24 cellular contexts compared by ENCODE assay signal in the genomic region with DNA sequence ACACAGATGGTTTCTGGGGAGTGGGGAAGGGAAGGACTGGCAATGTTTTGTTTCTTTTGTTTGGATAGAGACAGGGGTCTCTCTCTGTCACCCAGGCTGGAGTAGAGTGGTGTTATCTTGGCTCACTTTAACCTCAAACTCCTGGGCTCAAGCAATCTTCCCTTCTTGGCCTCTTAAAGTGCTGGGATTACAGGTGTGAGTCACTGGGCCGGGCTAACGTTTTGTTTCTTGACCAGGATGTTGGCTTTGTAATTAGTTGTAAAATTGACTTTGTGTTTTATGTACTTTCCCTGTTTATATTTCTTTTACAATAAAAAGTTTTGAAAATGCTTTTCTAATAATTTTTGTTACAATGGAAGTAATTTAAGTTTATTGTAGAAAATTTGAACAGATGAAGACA. TPM values are rescaled to one million over a fixed set of nuclear protein-coding genes. Genes with fewer than 3 reads are reported as not detected.
"Had no signal": no experiment of that assay in that cellular context is flagged by ENCODE, and none has a peak within 500 bp of the region (broad histone marks: within the 10 kb centered on the region; RNA-seq: fewer than 3 reads in every experiment).

No MANE protein-coding gene starts in this region.

- H3K4me3 ChIP-seq: body of pancreas, coronary artery, esophagus muscularis mucosa, gastroesophageal sphincter, heart left ventricle, sigmoid colon, tibial artery, uterus had no signal

- H3K27ac ChIP-seq: body of pancreas, coronary artery, esophagus muscularis mucosa, gastroesophageal sphincter, heart left ventricle, parathyroid adenoma, sigmoid colon, tibial artery, uterus had no signal

- H3K27me3 ChIP-seq: body of pancreas, esophagus muscularis mucosa, gastroesophageal sphincter, heart left ventricle, sigmoid colon, tibial artery, uterus had no signal

- H3K36me3 ChIP-seq: esophagus muscularis mucosa, gastroesophageal sphincter, heart left ventricle, sigmoid colon, tibial artery, uterus had no signal

- H3K4me1 ChIP-seq: body of pancreas, esophagus muscularis mucosa, gastroesophageal sphincter, heart left ventricle, parathyroid adenoma, sigmoid colon, tibial artery, uterus had no signal

- H3K9me3 ChIP-seq: body of pancreas, gastroesophageal sphincter, sigmoid colon, uterus had no signal

- DNase-seq: activated B cell treated with CpG ODN at 0.5 μM for 24 hours; activated CD4-positive, alpha-beta memory T cell treated with anti-CD3 and anti-CD28 coated beads, Interleukin-2, amount 10 ng/mL, durations not matched to agents 7 days and 5 days; activated CD4-positive, alpha-beta T cell treated with anti-CD3 and anti-CD28 coated beads for 48 hours; activated CD8-positive, alpha-beta memory T cell treated with anti-CD3 and anti-CD28 coated beads, Interleukin-2, amount 10 ng/mL, durations not matched to agents 7 days and 5 days; activated naive CD4-positive, alpha-beta T cell; activated naive CD8-positive, alpha-beta T cell treated with anti-CD3 and anti-CD28 coated beads, Interleukin-2, amount 10 ng/mL, durations not matched to agents 7 days and 5 days; body of pancreas; central memory CD4-positive, alpha-beta T cell; heart left ventricle; immature natural killer cell; mesenchymal stem cell; naive thymus-derived CD8-positive, alpha-beta T cell; sigmoid colon; stimulated activated naive B cell treated with anti-CD40 and anti-IgM and Interleukin-4, amounts not matched to agents 10 μg/mL and 1 μg/mL and 100 μg/mL, for 72 hours; SW 1271; tibial artery; uterus had no signal

RNA-seq across cellular contexts. Expression of gene SPATS1, which starts 10.9 kb away (rescaled TPM):
- total RNA-seq: activated B cell treated with CpG ODN at 0.5 μM for 24 hours; activated CD4-positive, alpha-beta memory T cell treated with anti-CD3 and anti-CD28 coated beads, Interleukin-2, amount 10 ng/mL, durations not matched to agents 7 days and 5 days; activated CD8-positive, alpha-beta memory T cell treated with anti-CD3 and anti-CD28 coated beads, Interleukin-2, amount 10 ng/mL, durations not matched to agents 7 days and 5 days; activated naive CD8-positive, alpha-beta T cell treated with anti-CD3 and anti-CD28 coated beads, Interleukin-2, amount 10 ng/mL, durations not matched to agents 7 days and 5 days; activated T-helper 17 cell treated with anti-CD3 and anti-CD28 coated beads, Interleukin-2, amount 50 U/mL, for 72 hours; body of pancreas; esophagus muscularis mucosa; gastroesophageal sphincter; heart left ventricle; naive thymus-derived CD8-positive, alpha-beta T cell; sigmoid colon; subcutaneous adipose tissue; T-helper 2 cell treated with Interferon-gamma antibody and Interleukin-4, amounts not matched to agents 100 ng/mL and 5 ng/mL, for 36 hours had no signal
- polyA plus RNA-seq: heart left ventricle; immature natural killer cell; naive thymus-derived CD8-positive, alpha-beta T cell; sigmoid colon had no signal
